ENCODE assay signal across 21 cellular contexts in the genomic region with DNA sequence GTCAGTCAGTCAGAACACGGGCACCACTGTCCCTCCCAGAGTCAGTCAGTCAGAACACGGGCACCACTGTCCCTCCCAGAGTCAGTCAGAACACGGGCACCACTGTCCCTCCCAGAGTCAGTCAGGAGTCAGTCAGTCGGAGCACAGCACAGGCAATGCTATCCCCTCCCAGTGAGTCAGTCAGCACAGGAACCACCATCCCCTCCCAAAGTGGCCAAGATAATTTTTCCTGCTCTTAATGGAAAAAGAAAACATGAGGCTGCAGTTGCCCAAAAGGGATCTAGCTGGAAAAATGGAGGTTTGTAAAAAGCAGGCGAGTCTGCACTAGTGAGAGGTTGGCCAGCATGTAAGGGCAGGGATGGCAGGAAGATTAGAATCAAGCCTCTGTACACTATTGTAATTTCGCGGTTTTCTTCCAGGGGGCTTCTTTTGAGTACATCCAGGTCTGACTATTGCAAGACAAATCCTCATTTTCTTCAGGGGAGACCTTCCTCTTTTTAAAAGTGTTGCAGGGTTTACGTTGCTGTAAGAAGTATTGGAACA.
DNase-seq lines count a peak whose midpoint lies in the region; ATAC-seq, FAIRE-seq and TF ChIP-seq lines count a peak whose summit lies in the region.
"Had no signal": no experiment of that assay in that cellular context is flagged by ENCODE, and none has a peak within 500 bp of the region (broad histone marks: within the 10 kb centered on the region; RNA-seq: fewer than 3 reads in every experiment).

No MANE protein-coding gene starts in this region.

- H2AK5ac ChIP-seq in trophoblast cell (ENCODE audit: low read length): no peak overlapping the region

- H2AFZ ChIP-seq in trophoblast cell (ENCODE audit: insufficient read depth, low read length, poor library complexity): no peak overlapping the region

- H3K27me3 Mint-ChIP-seq in osteocyte (ENCODE audit: unreplicated experiment): no peaks in the 10 kb centered on the region

- H3K27me3 ChIP-seq in RWPE2 (ENCODE audit: insufficient read depth, poor library complexity, severe bottlenecking) (no peaks in the 10 kb centered on the region), trophoblast cell (ENCODE audit: insufficient read depth, low read length) (no peaks in the 10 kb centered on the region)
- H3K27me3 ChIP-seq: ovary, right lobe of liver had no signal

- H3K4me3 ChIP-seq in RWPE2 (ENCODE audit: severe bottlenecking): no peak overlapping the region
- no peak overlapping the region for H3K4me3 ChIP-seq in epithelial cell of esophagus (ENCODE audit: low read length)
- H3K4me3 ChIP-seq in trophoblast cell (ENCODE audit: low read depth, low read length): no peak overlapping the region
- H3K4me3 ChIP-seq: ovary, right lobe of liver had no signal

- no peak overlapping the region for H3K18ac ChIP-seq in trophoblast cell (ENCODE audit: low read length)

- no peak overlapping the region for H3K23ac ChIP-seq in trophoblast cell (ENCODE audit: low read length)

- H2BK5ac ChIP-seq in trophoblast cell (ENCODE audit: low read depth, low read length, poor library complexity): no peak overlapping the region

- peaks cover 24% of the 10 kb centered on the region for H3K36me3 Mint-ChIP-seq in osteocyte (ENCODE audit: unreplicated experiment)

- H3K79me1 ChIP-seq in trophoblast cell (ENCODE audit: low read length): peaks cover 5% of the 10 kb centered on the region

- H3K27ac ChIP-seq in RWPE2 (ENCODE audit: poor library complexity, severe bottlenecking): no peak overlapping the region
- no peak overlapping the region for H3K27ac ChIP-seq in trophoblast cell (ENCODE audit: low read depth, low read length)
- H3K27ac ChIP-seq: ovary, right lobe of liver had no signal

- H3K14ac ChIP-seq in trophoblast cell (ENCODE audit: low read length): no peak overlapping the region

- H3K27ac Mint-ChIP-seq in osteocyte (ENCODE audit: unreplicated experiment): peak overlapping the region; percentile 2
- H3K27ac Mint-ChIP-seq: stimulated activated naive CD8-positive, alpha-beta T cell treated with anti-CD3 and anti-CD28 coated beads, Interleukin-15, amount 100 ng/mL, for 72 hours had no signal

- H3K4ac ChIP-seq in trophoblast cell (ENCODE audit: low read depth, low read length): no peak overlapping the region

- no peak for TF ChIP-seq CTCF in RWPE2 (IDR thresholded peaks at IDR 0.05; ENCODE audit: poor library complexity, severe bottlenecking)
- no peak for TF ChIP-seq CTCF in epithelial cell of esophagus (IDR thresholded peaks at IDR 0.05; ENCODE audit: insufficient read depth, low read depth, low read length, missing control alignments)
- no peak for TF ChIP-seq CTCF in osteocyte (IDR thresholded peaks at IDR 0.05)
- TF ChIP-seq CTCF in D721Med (IDR thresholded peaks at IDR 0.05; ENCODE audit: insufficient read depth, missing control alignments): no peak

- H3K79me2 ChIP-seq in trophoblast cell (ENCODE audit: control insufficient read depth, insufficient read depth, low read length, poor library complexity): no peaks in the 10 kb centered on the region

- H3K4me1 Mint-ChIP-seq in osteocyte (ENCODE audit: unreplicated experiment): peaks cover 18% of the 10 kb centered on the region
- H3K4me1 Mint-ChIP-seq: stimulated activated naive CD8-positive, alpha-beta T cell treated with anti-CD3 and anti-CD28 coated beads, Interleukin-15, amount 100 ng/mL, for 72 hours had no signal

- no peaks in the 10 kb centered on the region for H3K36me3 ChIP-seq in RWPE2 (ENCODE audit: low read depth)
- H3K36me3 ChIP-seq in trophoblast cell (ENCODE audit: control insufficient read depth in 1 of 2, insufficient read depth in 2 of 2, low read length in 2 of 2): peaks cover 15 to 35% of the 10 kb centered on the region in 2 experiments
- H3K36me3 ChIP-seq: ovary had no signal

- no peak overlapping the region for H4K8ac ChIP-seq in trophoblast cell (ENCODE audit: low read depth, low read length)

- no peaks in the 10 kb centered on the region for H3K9me3 Mint-ChIP-seq in osteocyte (ENCODE audit: unreplicated experiment)
- H3K9me3 Mint-ChIP-seq: stimulated activated naive CD8-positive, alpha-beta T cell treated with anti-CD3 and anti-CD28 coated beads, Interleukin-15, amount 100 ng/mL, for 72 hours had no signal

- H2BK120ac ChIP-seq in trophoblast cell (ENCODE audit: insufficient read depth, low read length, poor library complexity): no peak overlapping the region

- peak; percentile 31 for DNase-seq in HT1080 (ENCODE audit: low read depth)
- DNase-seq in RWPE2 (ENCODE audit: low spot score): no peak
- DNase-seq in epithelial cell of esophagus (ENCODE audit: low read depth): peak; percentile 54
- no peak for DNase-seq in osteocyte (ENCODE audit: extremely low spot score, unreplicated experiment)
- DNase-seq in trophoblast cell: no peak
- no peak for DNase-seq in NCI-H82 treated with DMSO at 0.1 percent for 48 hours (lab: John Stamatoyannopoulos, UW; ENCODE audit: unreplicated experiment)
- DNase-seq in D721Med (ENCODE audit: insufficient read length, low spot score): no peak
- DNase-seq: activated effector memory CD4-positive, alpha-beta T cell treated with Interleukin-2 at 50 U/mL for 16 hours; amniotic stem cell; cerebellar nuclear complex; HCEC 1CT; KBM-7; left ventricle myocardium superior; NCI-H82; ovary; right lobe of liver; stimulated activated CD4-positive, alpha-beta T cell treated with anti-CD3 and anti-CD28 coated beads, Interleukin-1b, Interleukin-23, amount 100 ng/mL, for 48 hours; stimulated activated naive CD8-positive, alpha-beta T cell treated with anti-CD3 and anti-CD28 coated beads, Interleukin-15, amount 100 ng/mL, for 72 hours had no signal

- H3K4me1 ChIP-seq in RWPE2 (ENCODE audit: insufficient read depth, poor library complexity, severe bottlenecking) (no peaks in the 10 kb centered on the region), trophoblast cell (ENCODE audit: control insufficient read depth in 1 of 2, insufficient read depth in 2 of 2, low read length in 2 of 2) (peaks cover 13% of the 10 kb centered on the region in 2 experiments)
- H3K4me1 ChIP-seq: right lobe of liver had no signal

- no peak overlapping the region for H3K4me3 Mint-ChIP-seq in osteocyte (ENCODE audit: unreplicated experiment)
- H3K4me3 Mint-ChIP-seq: stimulated activated naive CD8-positive, alpha-beta T cell treated with anti-CD3 and anti-CD28 coated beads, Interleukin-15, amount 100 ng/mL, for 72 hours had no signal

- H3K9me3 ChIP-seq in RWPE2 (ENCODE audit: severe bottlenecking) (no peaks in the 10 kb centered on the region), trophoblast cell (ENCODE audit: insufficient read depth, low read depth, low read length) (no peaks in the 10 kb centered on the region)
- H3K9me3 ChIP-seq: ovary, right lobe of liver had no signal

- FAIRE-seq in D721Med (lab: Jason Lieb, UNC): no peak
- FAIRE-seq: endometrium had no signal

- no peak overlapping the region for H4K12ac ChIP-seq in trophoblast cell (ENCODE audit: low read depth, low read length)

- no peak overlapping the region for H3K4me2 ChIP-seq in trophoblast cell (ENCODE audit: low read length)

- no peak overlapping the region for H3K9ac ChIP-seq in trophoblast cell (ENCODE audit: low read length)

- H2BK12ac ChIP-seq in trophoblast cell (ENCODE audit: low read length): no peak overlapping the region

- no peak overlapping the region for H4K91ac ChIP-seq in trophoblast cell (ENCODE audit: low read depth, low read length)

- WGBS in trophoblast cell (ENCODE audit: extremely low coverage, insufficient coverage, insufficient read length): no CpG with 5 or more reads among the region's 8 CpGs

- ATAC-seq in RWPE2 (ENCODE audit: low read depth) (peak; percentile 56; the same call in 2 of the 3 replicates), GM18858 (IDR thresholded peaks at IDR 0.05; ENCODE audit: unreplicated experiment) (no peak)
- ATAC-seq: left ventricle myocardium superior; Panc1; right lobe of liver; stimulated activated naive CD8-positive, alpha-beta T cell treated with anti-CD3 and anti-CD28 coated beads, Interleukin-15, amount 100 ng/mL, for 72 hours had no signal

Comparison
In these comparisons a context has a peak if more than half of its experiments do, and no peak if none do; other contexts are left out.
1. DNase-seq: peak in HT1080 (single experiment) and epithelial cell of esophagus (single experiment); none in RWPE2 (single experiment), osteocyte (single experiment), trophoblast cell (0 of 2), NCI-H82 treated with DMSO at 0.1 percent for 48 hours (single experiment) and D721Med (single experiment).